ENCODE assay signal across 22 cellular contexts in genomic region chr1:111895456-111895855, GRCh38.
DNase-seq lines count a peak whose midpoint lies in the region; ATAC-seq and TF ChIP-seq lines count a peak whose summit lies in the region.
"Had no signal": no experiment of that assay in that cellular context is flagged by ENCODE, and none has a peak within 500 bp of the region (broad histone marks: within the 10 kb centered on the region; RNA-seq: fewer than 3 reads in every experiment).

No MANE protein-coding gene starts in this region.

- H3K36me3 Mint-ChIP-seq in GM23338 (ENCODE audit: low read depth), result no peaks in the 10 kb centered on the region
- no peaks in the 10 kb centered on the region for H3K36me3 Mint-ChIP-seq in WTC11
- H3K36me3 Mint-ChIP-seq: activated CD8-positive, alpha-beta memory T cell treated with anti-CD3 and anti-CD28 coated beads, Interleukin-2, amount 10 ng/mL, durations not matched to agents 7 days and 5 days; activated naive CD4-positive, alpha-beta T cell treated with anti-CD3 and anti-CD28 coated beads, Interleukin-2, amount 10 ng/mL, durations not matched to agents 7 days and 5 days had no signal

- H3K18ac ChIP-seq in mesendoderm (ENCODE audit: low read length), result no peak overlapping the region

- no peak overlapping the region for H4K5ac ChIP-seq in mesendoderm (ENCODE audit: low read length)

- no peak overlapping the region for H4K8ac ChIP-seq in mesendoderm (ENCODE audit: low read depth, low read length)

- no peak overlapping the region for H3K56ac ChIP-seq in mesendoderm (ENCODE audit: low read length)

- WGBS in mesendoderm (ENCODE audit: extremely low coverage, insufficient coverage, low lambda C conversion rate), result 100% methylated on average over 1 of the region's 16 CpGs

- H3K9ac ChIP-seq in BLaER1 (no peak overlapping the region), mesendoderm (ENCODE audit: low read length) (no peak overlapping the region)

- CTCF ChIA-PET in WTC11 (lab: Charles Lee), result interaction anchor here (1.0 kb wide), 1 partner anchor 97 kb away, joined by 3 read pairs; no protein-coding TSS in a partner anchor

- peaks cover 4% of the 10 kb centered on the region for H3K27me3 Mint-ChIP-seq in GM23338 (ENCODE audit: insufficient read depth, low read depth, poor library complexity)
- no peaks in the 10 kb centered on the region for H3K27me3 Mint-ChIP-seq in WTC11 (ENCODE audit: low read depth)

- no peak overlapping the region for H2BK15ac ChIP-seq in mesendoderm (replicated peaks; ENCODE audit: low read depth)

- H3K4me1 ChIP-seq in BLaER1 (peaks cover 31% of the 10 kb centered on the region), GM23338 (ENCODE audit: insufficient read depth) (no peaks in the 10 kb centered on the region), mesendoderm (ENCODE audit: control insufficient read depth, low read depth, low read length) (no peaks in the 10 kb centered on the region)
- H3K4me1 ChIP-seq: colonic mucosa, prostate gland, transverse colon had no signal

- H3K79me2 ChIP-seq in GM23338 (replicated peaks; ENCODE audit: insufficient read depth) (no peaks in the 10 kb centered on the region), mesendoderm (ENCODE audit: control insufficient read depth, insufficient read depth, low read length) (no peaks in the 10 kb centered on the region)

- peak overlapping the region; percentile 63; the same call in 1 of the 2 replicates for H2AFZ ChIP-seq in GM23338

- no peaks in the 10 kb centered on the region for H3K9me3 Mint-ChIP-seq in GM23338
- H3K9me3 Mint-ChIP-seq in WTC11, result no peaks in the 10 kb centered on the region
- H3K9me3 Mint-ChIP-seq: activated CD4-positive, alpha-beta T cell treated with anti-CD3 and anti-CD28 coated beads, Interleukin-2, amount 10 ng/mL, durations not matched to agents 7 days and 5 days; activated naive CD4-positive, alpha-beta T cell treated with anti-CD3 and anti-CD28 coated beads, Interleukin-2, amount 10 ng/mL, durations not matched to agents 7 days and 5 days; activated T-cell treated with anti-CD3 and anti-CD28 coated beads, Interleukin-2, amount 50 U/mL, for 72 hours had no signal

- H4K20me1 ChIP-seq in BLaER1 (no peaks in the 10 kb centered on the region), GM23338 (replicated peaks; ENCODE audit: insufficient read depth) (no peaks in the 10 kb centered on the region)

- no peaks in the 10 kb centered on the region for H3K9me3 ChIP-seq in BLaER1
- H3K9me3 ChIP-seq: colonic mucosa, prostate gland, transverse colon had no signal

- H3K4me3 Mint-ChIP-seq in GM23338 (no peak overlapping the region), WTC11 (no peak overlapping the region)
- H3K4me3 Mint-ChIP-seq: activated CD4-positive, alpha-beta T cell treated with anti-CD3 and anti-CD28 coated beads, Interleukin-2, amount 10 ng/mL, durations not matched to agents 7 days and 5 days; activated CD8-positive, alpha-beta memory T cell treated with anti-CD3 and anti-CD28 coated beads, Interleukin-2, amount 10 ng/mL, durations not matched to agents 7 days and 5 days; activated naive CD4-positive, alpha-beta T cell treated with anti-CD3 and anti-CD28 coated beads, Interleukin-2, amount 10 ng/mL, durations not matched to agents 7 days and 5 days; activated T-cell treated with anti-CD3 and anti-CD28 coated beads, Interleukin-2, amount 50 U/mL, for 72 hours had no signal

- no peaks in the 10 kb centered on the region for H3F3A ChIP-seq in GM23338 (replicated peaks; ENCODE audit: low read depth)

- H3K4me1 Mint-ChIP-seq in GM23338, result peaks cover 4% of the 10 kb centered on the region; the same call in 2 of the 3 replicates
- H3K4me1 Mint-ChIP-seq in WTC11, result peaks cover 10% of the 10 kb centered on the region
- H3K4me1 Mint-ChIP-seq: activated CD4-positive, alpha-beta T cell treated with anti-CD3 and anti-CD28 coated beads, Interleukin-2, amount 10 ng/mL, durations not matched to agents 7 days and 5 days; activated CD8-positive, alpha-beta memory T cell treated with anti-CD3 and anti-CD28 coated beads, Interleukin-2, amount 10 ng/mL, durations not matched to agents 7 days and 5 days; activated naive CD4-positive, alpha-beta T cell treated with anti-CD3 and anti-CD28 coated beads, Interleukin-2, amount 10 ng/mL, durations not matched to agents 7 days and 5 days had no signal

- ATAC-seq in GM23338 (peak; percentile 63), WTC11 (peak; percentile 70), GM21423 (IDR thresholded peaks at IDR 0.05; ENCODE audit: unreplicated experiment) (no peak), GM19395 (IDR thresholded peaks at IDR 0.05; ENCODE audit: unreplicated experiment) (no peak)
- ATAC-seq: activated CD8-positive, alpha-beta memory T cell treated with anti-CD3 and anti-CD28 coated beads, Interleukin-2, amount 10 ng/mL, durations not matched to agents 7 days and 5 days; activated T-cell treated with anti-CD3 and anti-CD28 coated beads, Interleukin-2, amount 50 U/mL, for 72 hours; K562 had no signal

- H3K27ac ChIP-seq in BLaER1 (no peak overlapping the region), GM23338 (ENCODE audit: low read depth) (no peak overlapping the region), mesendoderm (ENCODE audit: low read depth, low read length) (no peak overlapping the region)
- H3K27ac ChIP-seq: colonic mucosa, prostate gland, transverse colon, VCaP had no signal

- no peaks in the 10 kb centered on the region for H3K27me3 ChIP-seq in BLaER1
- no peaks in the 10 kb centered on the region for H3K27me3 ChIP-seq in GM23338 (ENCODE audit: insufficient read depth)
- no peaks in the 10 kb centered on the region for H3K27me3 ChIP-seq in mesendoderm (ENCODE audit: insufficient read depth, low read length, poor library complexity)
- H3K27me3 ChIP-seq: colonic mucosa, transverse colon had no signal

- no peak overlapping the region for H2BK120ac ChIP-seq in mesendoderm (ENCODE audit: low read depth, low read length)

- no peak overlapping the region for H3K4ac ChIP-seq in mesendoderm (ENCODE audit: low read depth, low read length)

- H3K27ac Mint-ChIP-seq in GM23338 (no peak overlapping the region), WTC11 (no peak overlapping the region)
- H3K27ac Mint-ChIP-seq: activated CD4-positive, alpha-beta T cell treated with anti-CD3 and anti-CD28 coated beads, Interleukin-2, amount 10 ng/mL, durations not matched to agents 7 days and 5 days; activated CD8-positive, alpha-beta memory T cell treated with anti-CD3 and anti-CD28 coated beads, Interleukin-2, amount 10 ng/mL, durations not matched to agents 7 days and 5 days; activated naive CD4-positive, alpha-beta T cell treated with anti-CD3 and anti-CD28 coated beads, Interleukin-2, amount 10 ng/mL, durations not matched to agents 7 days and 5 days; activated T-cell treated with anti-CD3 and anti-CD28 coated beads, Interleukin-2, amount 50 U/mL, for 72 hours had no signal

- H2AK5ac ChIP-seq in mesendoderm (ENCODE audit: low read length), result no peak overlapping the region

- H3K9me2 ChIP-seq in GM23338 (ENCODE audit: insufficient read depth), result peaks cover 2% of the 10 kb centered on the region; the same call in 1 of the 2 replicates

- H3K36me3 ChIP-seq in BLaER1 (no peaks in the 10 kb centered on the region), GM23338 (ENCODE audit: insufficient read depth) (no peaks in the 10 kb centered on the region), mesendoderm (ENCODE audit: control insufficient read depth, insufficient read depth, low read length) (no peaks in the 10 kb centered on the region)
- H3K36me3 ChIP-seq: colonic mucosa, prostate gland, transverse colon had no signal

- H3K23ac ChIP-seq in mesendoderm (ENCODE audit: low read length), result no peak overlapping the region

- peak; percentile 35 for DNase-seq in GM23338 (ENCODE audit: low spot score)
- peak; percentile 41 for DNase-seq in WTC11 (ENCODE audit: low spot score)
- peak; percentile 37 for DNase-seq in mesendoderm
- no peak for DNase-seq in NOMO-1 treated with dmso at 0.1 percent for 144 hours (lab: John Stamatoyannopoulos, UW; ENCODE audit: unreplicated experiment)
- no peak for DNase-seq in stimulated activated CD4-positive, alpha-beta T cell treated with anti-CD3 and anti-CD28 coated beads, Interleukin-15, amount 100 ng/mL, for 24 hours
- DNase-seq: activated CD4-positive, alpha-beta T cell treated with anti-CD3 and anti-CD28 coated beads, Interleukin-2, amount 10 ng/mL, durations not matched to agents 7 days and 5 days; activated CD8-positive, alpha-beta memory T cell treated with anti-CD3 and anti-CD28 coated beads, Interleukin-2, amount 10 ng/mL, durations not matched to agents 7 days and 5 days; activated naive CD4-positive, alpha-beta T cell treated with anti-CD3 and anti-CD28 coated beads, Interleukin-2, amount 10 ng/mL, durations not matched to agents 7 days and 5 days; activated T-cell treated with anti-CD3 and anti-CD28 coated beads, Interleukin-2, amount 50 U/mL, for 72 hours; amniotic stem cell; colonic mucosa; kidney glomerular epithelial cell; NCI-H1417; NCI-H526; T-helper 2 cell; transverse colon had no signal

- H2BK5ac ChIP-seq in mesendoderm (ENCODE audit: low read length), result no peak overlapping the region

- peak overlapping the region; percentile 13; the same call in 1 of the 2 replicates for H3K4me2 ChIP-seq in BLaER1
- H3K4me2 ChIP-seq in GM23338, result no peak overlapping the region
- no peak overlapping the region for H3K4me2 ChIP-seq in mesendoderm (ENCODE audit: low read length)

- H3K4me3 ChIP-seq in BLaER1 (no peak overlapping the region), GM23338 (no peak overlapping the region), mesendoderm (ENCODE audit: low read length) (no peak overlapping the region)
- H3K4me3 ChIP-seq: colonic mucosa, K562, prostate gland, transverse colon had no signal

- TF ChIP-seq CTCF in GM23338 (conservative IDR thresholded peaks at IDR 0.05; ENCODE audit: low read depth in 2 of 2) (no peak), WTC11 (IDR thresholded peaks at IDR 0.05) (no peak)

- POLR2A ChIA-PET in WTC11 (lab: Charles Lee), result no interaction called here

- no peaks in the 10 kb centered on the region for H3K79me1 ChIP-seq in mesendoderm (ENCODE audit: low read length)

TF ChIP-seq in GM23338, 12 proteins besides CTCF, POLR2A, EP300 and RAD21 (continues in another document):
- no peak for TF ChIP-seq EZH2phosphoT487 (IDR thresholded peaks at IDR 0.05; ENCODE audit: unreplicated experiment)
- TF ChIP-seq NANOG (IDR thresholded peaks at IDR 0.05; ENCODE audit: borderline replicate concordance), result no peak
- no peak for TF ChIP-seq EZH2 (IDR thresholded peaks at IDR 0.05; ENCODE audit: low read depth, unreplicated experiment)
- TF ChIP-seq POLR2AphosphoS5 (IDR thresholded peaks at IDR 0.05; ENCODE audit: low read depth), result no peak
- TF ChIP-seq ZNF331 (CRISPR knock-in tag; IDR thresholded peaks at IDR 0.05; ENCODE audit: low read depth), result no peak

TF ChIP-seq in WTC11, 78 proteins besides CTCF, POLR2A, EP300 and RAD21:
- TF ChIP-seq ZNF138 (CRISPR knock-in tag; conservative IDR thresholded peaks at IDR 0.05) (no peak), ETV6 (CRISPR knock-in tag; IDR thresholded peaks at IDR 0.05) (peak; percentile 99)

Comparison
In these comparisons a context has a peak if more than half of its experiments do, and no peak if none do; other contexts are left out.
1. ATAC-seq: peak in GM23338 (single experiment) and WTC11 (single experiment); none in GM21423 (single experiment) and GM19395 (single experiment).
2. DNase-seq: peak in GM23338 (single experiment), WTC11 (single experiment) and mesendoderm (single experiment); none in NOMO-1 treated with dmso at 0.1 percent for 144 hours (single experiment) and stimulated activated CD4-positive, alpha-beta T cell treated with anti-CD3 and anti-CD28 coated beads, Interleukin-15, amount 100 ng/mL, for 24 hours (single experiment).